Comparison of ENCODE assay signal across 17 cellular contexts in the genomic region with DNA sequence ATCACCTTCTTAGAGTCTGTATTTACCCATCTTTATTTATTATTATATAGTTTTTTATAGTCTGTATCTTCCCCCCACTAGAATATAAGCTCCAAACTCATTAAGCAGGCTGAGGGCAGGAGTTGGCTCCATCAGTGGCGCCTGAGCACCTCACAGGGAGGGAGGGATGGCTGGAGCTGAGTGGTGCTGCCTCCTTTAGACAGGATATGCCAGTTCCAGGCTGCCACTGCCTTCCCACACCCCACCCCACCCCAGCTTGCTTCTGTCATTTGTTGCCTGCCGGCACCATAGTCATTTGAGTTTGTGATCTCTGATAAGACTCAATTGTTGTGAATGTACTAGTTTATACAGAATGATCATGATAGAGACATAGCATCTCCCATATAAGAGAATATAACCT.
DNase-seq lines count a peak whose midpoint lies in the region; ATAC-seq, FAIRE-seq and TF ChIP-seq lines count a peak whose summit lies in the region.
"Had no signal": no experiment of that assay in that cellular context is flagged by ENCODE, and none has a peak within 500 bp of the region (broad histone marks: within the 10 kb centered on the region; RNA-seq: fewer than 3 reads in every experiment).

No MANE protein-coding gene starts in this region.

- H3K27ac ChIP-seq in heart right ventricle (peak overlapping the region; percentile 41 to 91 (median 86)), GM12878 (ENCODE audit: control insufficient read depth, insufficient read depth) (peak overlapping the region; percentile 99), mesenchymal stem cell (ENCODE audit: low read length, poor library complexity, severe bottlenecking) (no peak overlapping the region), A673 (ENCODE audit: low read depth, low read length, poor library complexity, severe bottlenecking) (no peak overlapping the region)
- H3K27ac ChIP-seq: GM23248 had no signal

- no peak for DNase-seq in heart right ventricle
- no peak for DNase-seq in cardiac septum (ENCODE audit: low spot score)
- DNase-seq in GM12878 (ENCODE audit: low read depth, low spot score) = no peak
- no peak for DNase-seq in mesenchymal stem cell
- no peak for DNase-seq in type B pancreatic cell (ENCODE audit: extremely low spot score, unreplicated experiment)
- DNase-seq in NCI-H446 (lab: John Stamatoyannopoulos, UW) = no peak
- no peak for DNase-seq in A673 (ENCODE audit: low spot score)
- DNase-seq: GM23248, head of caudate nucleus, IMR-90, NCI-H1105, NCI-H345, nucleus accumbens had no signal

- H3K79me2 ChIP-seq in GM12878 (ENCODE audit: control insufficient read depth, insufficient read depth, low read length) = peaks cover 70% of the 10 kb centered on the region

- FAIRE-seq in GM12878 (lab: Jason Lieb, UNC) = no peak

- no peak overlapping the region for H4K91ac ChIP-seq in mesenchymal stem cell (ENCODE audit: low read length)

- in situ Hi-C loops in GM12878 (cut with MboI) = no loop called here

- CTCF ChIA-PET in GM12878 (lab: Yijun Ruan, JAX) = interaction anchor here (0.9 to 5.4 kb wide), 7 partner anchors 9 to 93 kb away, joined by 3 to 59 read pairs (median 3); no protein-coding TSS in a partner anchor
- CTCF ChIA-PET in A673 (lab: Charles Lee) = no interaction called here

- no peak overlapping the region for H3K4ac ChIP-seq in mesenchymal stem cell (ENCODE audit: low read depth in 1 of 2, low read length in 2 of 2)

- TF ChIP-seq EP300 in GM12878 (IDR thresholded peaks at IDR 0.05; ENCODE audit: borderline replicate concordance in 1 of 2, control insufficient read depth in 1 of 2, low read depth in 2 of 2, low read length in 2 of 2) = no peak

- 77 to 88% methylated on average over 2 of the region's 2 CpGs for WGBS in heart right ventricle, 2 donors
- WGBS in GM12878 (ENCODE audit: insufficient coverage, insufficient replicate concordance, low lambda C conversion rate, missing lambda C conversion rate) = 67% methylated on average over 2 of the region's 2 CpGs
- no CpG with 5 or more reads among the region's 2 CpGs for WGBS in mesenchymal stem cell

- H4K20me1 ChIP-seq in GM12878 (ENCODE audit: control insufficient read depth, insufficient read depth) = no peaks in the 10 kb centered on the region

- H3K4me1 ChIP-seq in heart right ventricle = peaks cover 26 to 61% (median 48%) of the 10 kb centered on the region in 9 donors
- H3K4me1 ChIP-seq in GM12878 (ENCODE audit: control insufficient read depth, insufficient read depth, low read length) = peaks cover 59% of the 10 kb centered on the region
- H3K4me1 ChIP-seq in mesenchymal stem cell (ENCODE audit: control insufficient read depth, insufficient read depth, low read depth, low read length) = peaks cover 2% of the 10 kb centered on the region
- no peaks in the 10 kb centered on the region for H3K4me1 ChIP-seq in A673 (ENCODE audit: insufficient read depth, low read length, poor library complexity, severe bottlenecking)

- H2AFZ ChIP-seq in GM12878 (ENCODE audit: control insufficient read depth, low read depth, low read length) (no peak overlapping the region), mesenchymal stem cell (ENCODE audit: low read depth, low read length) (no peak overlapping the region)
- H2AFZ ChIP-seq: GM23248 had no signal

- no peak overlapping the region for H3K4me3 ChIP-seq in heart right ventricle
- H3K4me3 ChIP-seq in GM12878 = no peak overlapping the region
- no peak overlapping the region for H3K4me3 ChIP-seq in mesenchymal stem cell (ENCODE audit: insufficient read depth in 1 of 2, low read depth in 1 of 2, low read length in 2 of 2)
- no peak overlapping the region for H3K4me3 ChIP-seq in A673 (ENCODE audit: low read depth, low read length, poor library complexity, severe bottlenecking)
- H3K4me3 ChIP-seq: GM23248, skin epidermis had no signal

- no peak overlapping the region for H2BK12ac ChIP-seq in mesenchymal stem cell (ENCODE audit: low read length in 2 of 2)

- no peaks in the 10 kb centered on the region for H3K9me3 Mint-ChIP-seq in type B pancreatic cell
- H3K9me3 Mint-ChIP-seq: T-helper 1 cell treated with Interleukin-12 subunit alpha and Interleukin-12 subunit beta and Interleukin-4 antibody, amounts not matched to agents 30 μg/mL and 1 μg/mL, for 36 hours had no signal

- H2BK120ac ChIP-seq in mesenchymal stem cell (ENCODE audit: low read depth, low read length) = no peak overlapping the region

- H3K9ac ChIP-seq in GM12878 (ENCODE audit: control insufficient read depth, insufficient read depth, low read length) (no peak overlapping the region; the same call in 1 of the 2 replicates), mesenchymal stem cell (ENCODE audit: low read length) (no peak overlapping the region)
- H3K9ac ChIP-seq: GM23248 had no signal

- H2BK15ac ChIP-seq in mesenchymal stem cell (ENCODE audit: low read depth, poor library complexity, severe bottlenecking) = no peak overlapping the region

- no peaks in the 10 kb centered on the region for H3K27me3 Mint-ChIP-seq in type B pancreatic cell

- peaks cover 0 to 83% (median 28%) of the 10 kb centered on the region in 9 donors for H3K36me3 ChIP-seq in heart right ventricle
- H3K36me3 ChIP-seq in GM12878 (ENCODE audit: control insufficient read depth in 2 of 2, insufficient read depth in 2 of 2, low read length in 1 of 2) = peaks cover 4 to 21% of the 10 kb centered on the region in 2 experiments
- peaks cover 15 to 63% of the 10 kb centered on the region in 2 experiments for H3K36me3 ChIP-seq in mesenchymal stem cell (ENCODE audit: control insufficient read depth in 1 of 2, insufficient read depth in 2 of 2, low read depth in 1 of 2, low read length in 2 of 2)
- no peaks in the 10 kb centered on the region for H3K36me3 ChIP-seq in A673 (ENCODE audit: insufficient read depth, low read length, poor library complexity, severe bottlenecking)

- H3K4me2 ChIP-seq in GM12878 (ENCODE audit: control insufficient read depth, insufficient read depth) (no peak overlapping the region; the same call in 1 of the 2 replicates), mesenchymal stem cell (ENCODE audit: low read length, poor library complexity, severe bottlenecking) (no peak overlapping the region)

- TF ChIP-seq POLR2A in GM12878 (IDR thresholded peaks at IDR 0.05; ENCODE audit: low read depth, low read length) = no peak

- H3K36me3 Mint-ChIP-seq in type B pancreatic cell = peaks cover 29% of the 10 kb centered on the region

- no peaks in the 10 kb centered on the region for H3K27me3 ChIP-seq in heart right ventricle
- H3K27me3 ChIP-seq in GM12878 (replicated peaks in 1 of 2; ENCODE audit: control insufficient read depth in 2 of 2, insufficient read depth in 2 of 2, low read length in 1 of 2) = no peaks in the 10 kb centered on the region
- H3K27me3 ChIP-seq in mesenchymal stem cell (ENCODE audit: control insufficient read depth in 1 of 2, insufficient read depth in 1 of 2, low read length in 2 of 2) = no peaks in the 10 kb centered on the region
- H3K27me3 ChIP-seq in A673 (replicated peaks; ENCODE audit: insufficient read depth, low read depth, low read length, poor library complexity) = no peaks in the 10 kb centered on the region

- SMC1A ChIA-PET in GM12878 (lab: Charles Lee; ENCODE audit: uncharacterized antibody, unreplicated experiment) = interaction anchor here (0.7 to 5.6 kb wide), 11 partner anchors 9 to 297 kb away, joined by 3 to 142 read pairs (median 4); no protein-coding TSS in a partner anchor

- TF ChIP-seq CTCF in heart right ventricle (IDR thresholded peaks at IDR 0.05) = peak in 1 of 9 donors; percentile 12
- TF ChIP-seq CTCF in GM12878 (IDR thresholded peaks at IDR 0.05 in 2 of 3, conservative IDR thresholded peaks at IDR 0.05 in 1 of 3; ENCODE audit: control insufficient read depth in 2 of 3, extremely low read depth in 1 of 3, insufficient read depth in 1 of 3, low read depth in 3 of 3, low read length in 3 of 3) = no peak
- TF ChIP-seq CTCF in type B pancreatic cell (conservative IDR thresholded peaks at IDR 0.05) = no peak
- TF ChIP-seq CTCF in A673 (conservative IDR thresholded peaks at IDR 0.05; ENCODE audit: low read depth, low read length) = no peak

- peak overlapping the region; percentile 19 for H4K8ac ChIP-seq in mesenchymal stem cell (ENCODE audit: low read length)

- peak overlapping the region in 1 of 2 experiments; percentile 61 for H3K18ac ChIP-seq in mesenchymal stem cell (ENCODE audit: low read depth in 1 of 2, low read length in 2 of 2)

- peaks cover 41% of the 10 kb centered on the region for H3K4me1 Mint-ChIP-seq in type B pancreatic cell (ENCODE audit: unreplicated experiment)

- H3K27ac Mint-ChIP-seq in type B pancreatic cell = peak overlapping the region; percentile 88
- H3K27ac Mint-ChIP-seq: T-helper 1 cell treated with Interleukin-12 subunit alpha and Interleukin-12 subunit beta and Interleukin-4 antibody, amounts not matched to agents 30 μg/mL and 1 μg/mL, for 36 hours had no signal

- H2AK5ac ChIP-seq in mesenchymal stem cell (ENCODE audit: low read length, severe bottlenecking) = no peak overlapping the region

- intact Hi-C loops in heart right ventricle (cut with DNase I) = loop anchor here in 4 of 10 donors (5.0 to 10.0 kb wide), 5 partner anchors 92 to 414 kb away; no protein-coding TSS in a partner anchor
- intact Hi-C loops in cardiac septum (cut with DNase I) = loop anchor here (5.0 kb wide), 1 partner anchor 87 kb away; no protein-coding TSS in a partner anchor
- intact Hi-C loops in GM12878 (cut with micrococcal nuclease; ENCODE audit: unreplicated experiment) = loop anchor here (10.0 kb wide), 2 partner anchors 304 to 394 kb away; no protein-coding TSS in a partner anchor
- intact Hi-C loops in A673 (cut with micrococcal nuclease; ENCODE audit: unreplicated experiment) = no loop called here

- ATAC-seq in heart right ventricle (peak in 3 of 8 donors; percentile 19 to 34 (median 25)), GM12878 (no peak), HG02852 (IDR thresholded peaks at IDR 0.05; ENCODE audit: unreplicated experiment) (no peak)
- ATAC-seq: Panc1 had no signal

- H3K14ac ChIP-seq in mesenchymal stem cell (ENCODE audit: low read length in 2 of 2) = no peak overlapping the region

- H3K79me1 ChIP-seq in mesenchymal stem cell (replicated peaks; ENCODE audit: low read length, poor library complexity, severe bottlenecking) = peaks cover 17% of the 10 kb centered on the region

- TF ChIP-seq RAD21 in GM12878 (IDR thresholded peaks at IDR 0.05; ENCODE audit: insufficient read depth, low read depth, low read length) = no peak

- POLR2A ChIA-PET in GM12878 (lab: Charles Lee) (interaction anchor here (0.6 to 5.4 kb wide), 5 partner anchors 10 to 91 kb away, joined by 3 to 86 read pairs (median 3); no protein-coding TSS in a partner anchor), A673 (lab: Charles Lee; ENCODE audit: low non-redundant PET) (no interaction called here)

- no peak overlapping the region for H3K4me3 Mint-ChIP-seq in type B pancreatic cell

- BruUV-seq in GM12878 (replicated peaks; lab: Mats Ljungman, UMichigan) (no TSS peak), A673 (replicated peaks; lab: Mats Ljungman, UMichigan) (no TSS peak)

- no peak overlapping the region for H2BK5ac ChIP-seq in mesenchymal stem cell (ENCODE audit: low read depth, low read length, poor library complexity, severe bottlenecking)

- no peaks in the 10 kb centered on the region for H3K9me3 ChIP-seq in heart right ventricle
- no peaks in the 10 kb centered on the region for H3K9me3 ChIP-seq in GM12878 (replicated peaks; ENCODE audit: control insufficient read depth, insufficient read depth, low read length)
- H3K9me3 ChIP-seq in mesenchymal stem cell (ENCODE audit: control insufficient read depth, low read length) = no peaks in the 10 kb centered on the region
- H3K9me3 ChIP-seq in A673 (ENCODE audit: low read depth, low read length, poor library complexity, severe bottlenecking) = no peaks in the 10 kb centered on the region

- no peak overlapping the region for H3K23ac ChIP-seq in mesenchymal stem cell (ENCODE audit: low read length in 2 of 2)

- RAD21 ChIA-PET in GM12878 (lab: Charles Lee; ENCODE audit: unreplicated experiment) = interaction anchor here (0.9 to 5.7 kb wide), 7 partner anchors 8 to 221 kb away, joined by 3 to 90 read pairs (median 6); no protein-coding TSS in a partner anchor

Comparison
In these comparisons a context has a peak if more than half of its experiments do, and no peak if none do; other contexts are left out.
1. H3K27ac ChIP-seq: peak in heart right ventricle (10 of 10) and GM12878 (single experiment); none in mesenchymal stem cell (single experiment) and A673 (single experiment).